Comparison of ENCODE assay signal across 24 cellular contexts in genomic region chr16:89173629-89173921, GRCh38. TPM values are rescaled to one million over a fixed set of nuclear protein-coding genes. Genes with fewer than 3 reads are reported as not detected.
"Had no signal": no experiment of that assay in that cellular context is flagged by ENCODE, and none has a peak within 500 bp of the region (broad histone marks: within the 10 kb centered on the region; RNA-seq: fewer than 3 reads in every experiment).

No MANE protein-coding gene starts in this region.

- ATAC-seq: activated naive CD8-positive, alpha-beta T cell treated with anti-CD3 and anti-CD28 coated beads, Interleukin-2, amount 50 U/mL, for 24 hours; left ventricle myocardium superior; natural killer cell treated with Interleukin-12 subunit alpha and Interleukin-12 subunit beta and Interleukin-15 and Interleukin-18, amount 100 ng/mL, for 72 hours; right lobe of liver; T-cell had no signal

- H3K9me3 Mint-ChIP-seq: activated CD4-positive, alpha-beta memory T cell treated with anti-CD3 and anti-CD28 coated beads for 36 hours; activated naive CD4-positive, alpha-beta T cell treated with anti-CD3 and anti-CD28 coated beads, Interleukin-2, amount 10 ng/mL, durations not matched to agents 7 days and 5 days; activated naive CD8-positive, alpha-beta T cell treated with anti-CD3 and anti-CD28 coated beads, Interleukin-2, amount 50 U/mL, for 24 hours; natural killer cell treated with Interleukin-12 subunit alpha and Interleukin-12 subunit beta and Interleukin-15 and Interleukin-18, amount 100 ng/mL, for 72 hours; T-cell had no signal

- H3K4me1 ChIP-seq: uterus had no signal

- H3K9me3 ChIP-seq: right lobe of liver, spleen, testis, uterus had no signal

- H3K4me3 ChIP-seq: right lobe of liver, spleen, testis, uterus had no signal

- H3K36me3 Mint-ChIP-seq: activated CD4-positive, alpha-beta memory T cell treated with anti-CD3 and anti-CD28 coated beads for 36 hours; activated naive CD4-positive, alpha-beta T cell treated with anti-CD3 and anti-CD28 coated beads, Interleukin-2, amount 10 ng/mL, durations not matched to agents 7 days and 5 days; natural killer cell treated with Interleukin-12 subunit alpha and Interleukin-12 subunit beta and Interleukin-15 and Interleukin-18, amount 100 ng/mL, for 72 hours; T-cell had no signal

- H3K27me3 ChIP-seq: testis had no signal

- H3K27ac Mint-ChIP-seq: activated CD4-positive, alpha-beta memory T cell treated with anti-CD3 and anti-CD28 coated beads for 36 hours; activated naive CD4-positive, alpha-beta T cell treated with anti-CD3 and anti-CD28 coated beads, Interleukin-2, amount 10 ng/mL, durations not matched to agents 7 days and 5 days; activated naive CD8-positive, alpha-beta T cell treated with anti-CD3 and anti-CD28 coated beads, Interleukin-2, amount 50 U/mL, for 24 hours; natural killer cell treated with Interleukin-12 subunit alpha and Interleukin-12 subunit beta and Interleukin-15 and Interleukin-18, amount 100 ng/mL, for 72 hours; T-cell had no signal

- DNase-seq: activated CD4-positive, alpha-beta memory T cell treated with anti-CD3 and anti-CD28 coated beads for 36 hours; activated CD4-positive, alpha-beta T cell treated with anti-CD3 and anti-CD28 coated beads for 4 hours; activated CD4-positive, CD25-positive, alpha-beta regulatory T cell; activated effector memory CD4-positive, alpha-beta T cell treated with Interleukin-2 at 50 U/mL for 16 hours; activated naive CD4-positive, alpha-beta T cell treated with anti-CD3 and anti-CD28 coated beads, Interleukin-2, amount 10 ng/mL, durations not matched to agents 7 days and 5 days; activated naive CD8-positive, alpha-beta T cell treated with anti-CD3 and anti-CD28 coated beads, Interleukin-2, amount 50 U/mL, for 24 hours; activated T-cell treated with anti-CD3 and anti-CD28 coated beads, Interleukin-2, amount 50 U/mL, for 48 hours; cerebellar nuclear complex; cortex of kidney; erythroblast; foreskin fibroblast; left ventricle myocardium superior; midbrain; occipital lobe; right lobe of liver; stimulated activated CD4-positive, alpha-beta T cell treated with anti-CD3 and anti-CD28 coated beads, Interleukin-4, amount 100 ng/mL, for 1 hour; stimulated activated naive CD4-positive, alpha-beta T cell; T-cell; testis; trophoblast cell; uterus had no signal

- H3K4me3 Mint-ChIP-seq: activated CD4-positive, alpha-beta memory T cell treated with anti-CD3 and anti-CD28 coated beads for 36 hours; activated naive CD4-positive, alpha-beta T cell treated with anti-CD3 and anti-CD28 coated beads, Interleukin-2, amount 10 ng/mL, durations not matched to agents 7 days and 5 days; activated naive CD8-positive, alpha-beta T cell treated with anti-CD3 and anti-CD28 coated beads, Interleukin-2, amount 50 U/mL, for 24 hours; natural killer cell treated with Interleukin-12 subunit alpha and Interleukin-12 subunit beta and Interleukin-15 and Interleukin-18, amount 100 ng/mL, for 72 hours; T-cell had no signal

- H3K27ac ChIP-seq: right lobe of liver, testis, uterus had no signal

- H3K27me3 Mint-ChIP-seq: natural killer cell treated with Interleukin-12 subunit alpha and Interleukin-12 subunit beta and Interleukin-15 and Interleukin-18, amount 100 ng/mL, for 72 hours had no signal

- H3K36me3 ChIP-seq: right lobe of liver, spleen, uterus had no signal

RNA-seq across cellular contexts. Expression of gene CDH15, which starts 2.0 kb away (rescaled TPM):
- total RNA-seq: activated CD4-positive, alpha-beta memory T cell treated with anti-CD3 and anti-CD28 coated beads for 36 hours; left ventricle myocardium superior; natural killer cell treated with Interleukin-12 subunit alpha and Interleukin-12 subunit beta and Interleukin-15 and Interleukin-18, amount 100 ng/mL, for 72 hours had no signal

RNA-seq across cellular contexts. Expression of gene SLC22A31, which starts 26.8 kb away (rescaled TPM):
- total RNA-seq: glomerular endothelial cell, left ventricle myocardium superior, occipital lobe, uterus had no signal
